In genomic region chr1:108610073-108610472, GRCh38 we compare ENCODE assay signal across 18 cellular contexts. TPM values are rescaled to one million over a fixed set of nuclear protein-coding genes. Genes with fewer than 3 reads are reported as not detected.
A peak's percentile ranks its signal among the peaks of the same experiment; 100 is the strongest.
DNase-seq lines count a peak whose midpoint lies in the region; ATAC-seq and TF ChIP-seq lines count a peak whose summit lies in the region.
"Had no signal": no experiment of that assay in that cellular context is flagged by ENCODE, and none has a peak within 500 bp of the region (broad histone marks: within the 10 kb centered on the region; RNA-seq: fewer than 3 reads in every experiment).

No MANE protein-coding gene starts in this region.

- WGBS in lower leg skin, 2 donors, result 34 to 39% methylated on average over 2 of the region's 2 CpGs

- POLR2A ChIA-PET in activated naive CD8-positive, alpha-beta T cell treated with anti-CD3 and anti-CD28 coated beads, Interleukin-2, amount 10 ng/mL, durations not matched to agents 7 days and 5 days (lab: Charles Lee), result no interaction called here

- H3K27me3 Mint-ChIP-seq in activated naive CD8-positive, alpha-beta T cell treated with anti-CD3 and anti-CD28 coated beads, Interleukin-2, amount 10 ng/mL, durations not matched to agents 7 days and 5 days, result no peaks in the 10 kb centered on the region
- H3K27me3 Mint-ChIP-seq in activated naive CD8-positive, alpha-beta T cell treated with anti-CD3 and anti-CD28 coated beads, Interleukin-2, amount 50 U/mL, for 24 hours, result no peaks in the 10 kb centered on the region
- no peaks in the 10 kb centered on the region for H3K27me3 Mint-ChIP-seq in type B pancreatic cell
- H3K27me3 Mint-ChIP-seq: activated B cell treated with CpG ODN at 0.5 μM for 24 hours had no signal

- H3K36me3 Mint-ChIP-seq in activated naive CD8-positive, alpha-beta T cell treated with anti-CD3 and anti-CD28 coated beads, Interleukin-2, amount 10 ng/mL, durations not matched to agents 7 days and 5 days, result peaks cover 16% of the 10 kb centered on the region
- peaks cover 1% of the 10 kb centered on the region for H3K36me3 Mint-ChIP-seq in activated naive CD8-positive, alpha-beta T cell treated with anti-CD3 and anti-CD28 coated beads, Interleukin-2, amount 50 U/mL, for 24 hours (ENCODE audit: low read depth)
- H3K36me3 Mint-ChIP-seq in type B pancreatic cell, result peaks cover 3% of the 10 kb centered on the region

- no peaks in the 10 kb centered on the region for H3K27me3 ChIP-seq in cardiac muscle cell
- H3K27me3 ChIP-seq: brain microvascular endothelial cell had no signal

- peaks cover 16% of the 10 kb centered on the region for H3K4me1 ChIP-seq in cardiac muscle cell (ENCODE audit: low read depth)

- H3K27ac ChIP-seq in cardiac muscle cell, result peak overlapping the region; percentile 65
- H3K27ac ChIP-seq: A549, brain microvascular endothelial cell, epithelial cell of prostate had no signal

- no peaks in the 10 kb centered on the region for H3K9me3 ChIP-seq in cardiac muscle cell (ENCODE audit: low read depth)
- H3K9me3 ChIP-seq: A549 had no signal

- no peak for ATAC-seq in activated naive CD8-positive, alpha-beta T cell treated with anti-CD3 and anti-CD28 coated beads, Interleukin-2, amount 10 ng/mL, durations not matched to agents 7 days and 5 days (ENCODE audit: low read depth)
- no peak for ATAC-seq in activated naive CD8-positive, alpha-beta T cell treated with anti-CD3 and anti-CD28 coated beads, Interleukin-2, amount 50 U/mL, for 24 hours
- no peak for ATAC-seq in GM21576 (IDR thresholded peaks at IDR 0.05; ENCODE audit: unreplicated experiment)
- ATAC-seq: A549, GM12878, natural killer cell had no signal

- H3K4me3 ChIP-seq in cardiac muscle cell, result no peak overlapping the region
- H3K4me3 ChIP-seq in lower leg skin (ENCODE audit: low read depth, poor library complexity, severe bottlenecking), result no peak overlapping the region
- H3K4me3 ChIP-seq: A549, GM12878, skin epidermis had no signal

- no peak for TF ChIP-seq POLR2A in lower leg skin (IDR thresholded peaks at IDR 0.05)

- H3K4me1 Mint-ChIP-seq in activated naive CD8-positive, alpha-beta T cell treated with anti-CD3 and anti-CD28 coated beads, Interleukin-2, amount 10 ng/mL, durations not matched to agents 7 days and 5 days, result peaks cover 5% of the 10 kb centered on the region
- peaks cover 4% of the 10 kb centered on the region for H3K4me1 Mint-ChIP-seq in activated naive CD8-positive, alpha-beta T cell treated with anti-CD3 and anti-CD28 coated beads, Interleukin-2, amount 50 U/mL, for 24 hours
- peaks cover 14% of the 10 kb centered on the region for H3K4me1 Mint-ChIP-seq in type B pancreatic cell (ENCODE audit: unreplicated experiment)
- H3K4me1 Mint-ChIP-seq: activated B cell treated with CpG ODN at 0.5 μM for 24 hours had no signal

- peak overlapping the region; percentile 3 for H3K27ac Mint-ChIP-seq in activated naive CD8-positive, alpha-beta T cell treated with anti-CD3 and anti-CD28 coated beads, Interleukin-2, amount 10 ng/mL, durations not matched to agents 7 days and 5 days
- no peak overlapping the region for H3K27ac Mint-ChIP-seq in activated naive CD8-positive, alpha-beta T cell treated with anti-CD3 and anti-CD28 coated beads, Interleukin-2, amount 50 U/mL, for 24 hours
- H3K27ac Mint-ChIP-seq in type B pancreatic cell, result peak overlapping the region; percentile 10
- H3K27ac Mint-ChIP-seq: activated B cell treated with CpG ODN at 0.5 μM for 24 hours, natural killer cell had no signal

- H3K4me3 Mint-ChIP-seq in activated naive CD8-positive, alpha-beta T cell treated with anti-CD3 and anti-CD28 coated beads, Interleukin-2, amount 10 ng/mL, durations not matched to agents 7 days and 5 days, result no peak overlapping the region
- H3K4me3 Mint-ChIP-seq in activated naive CD8-positive, alpha-beta T cell treated with anti-CD3 and anti-CD28 coated beads, Interleukin-2, amount 50 U/mL, for 24 hours, result no peak overlapping the region
- no peak overlapping the region for H3K4me3 Mint-ChIP-seq in type B pancreatic cell
- H3K4me3 Mint-ChIP-seq: activated B cell treated with CpG ODN at 0.5 μM for 24 hours, natural killer cell had no signal

- no peaks in the 10 kb centered on the region for H3K36me3 ChIP-seq in cardiac muscle cell
- H3K36me3 ChIP-seq: brain microvascular endothelial cell had no signal

- no peak for TF ChIP-seq CTCF in cardiac muscle cell (IDR thresholded peaks at IDR 0.05; ENCODE audit: low read depth, low read length)
- no peak for TF ChIP-seq CTCF in type B pancreatic cell (conservative IDR thresholded peaks at IDR 0.05)
- no peak for TF ChIP-seq CTCF in lower leg skin (IDR thresholded peaks at IDR 0.05)

- no peaks in the 10 kb centered on the region for H3K9me3 Mint-ChIP-seq in activated naive CD8-positive, alpha-beta T cell treated with anti-CD3 and anti-CD28 coated beads, Interleukin-2, amount 10 ng/mL, durations not matched to agents 7 days and 5 days
- no peaks in the 10 kb centered on the region for H3K9me3 Mint-ChIP-seq in activated naive CD8-positive, alpha-beta T cell treated with anti-CD3 and anti-CD28 coated beads, Interleukin-2, amount 50 U/mL, for 24 hours
- H3K9me3 Mint-ChIP-seq in type B pancreatic cell, result no peaks in the 10 kb centered on the region
- H3K9me3 Mint-ChIP-seq: activated B cell treated with CpG ODN at 0.5 μM for 24 hours, natural killer cell had no signal

- no peak for DNase-seq in activated naive CD8-positive, alpha-beta T cell treated with anti-CD3 and anti-CD28 coated beads, Interleukin-2, amount 10 ng/mL, durations not matched to agents 7 days and 5 days
- DNase-seq in activated naive CD8-positive, alpha-beta T cell treated with anti-CD3 and anti-CD28 coated beads, Interleukin-2, amount 50 U/mL, for 24 hours, result no peak
- DNase-seq in NCI-H69 (lab: John Stamatoyannopoulos, UW) (peak; percentile 32), cardiac muscle cell (ENCODE audit: low read depth in 1 of 2, low spot score in 1 of 2) (peak; percentile 32 to 51), type B pancreatic cell (ENCODE audit: extremely low spot score, unreplicated experiment) (no peak), DMS114 treated with DMSO at 0.1 percent for 48 hours (lab: John Stamatoyannopoulos, UW; ENCODE audit: unreplicated experiment) (no peak), lower leg skin (ENCODE audit: low spot score in 2 of 2) (no peak)
- DNase-seq: activated B cell treated with CpG ODN at 0.5 μM for 24 hours; activated T-cell treated with anti-CD3 and anti-CD28 coated beads, Interleukin-2, amount 50 U/mL, for 1 hour; brain microvascular endothelial cell; natural killer cell; NCI-H1930; trophoblast cell had no signal

- intact Hi-C loops in lower leg skin (cut with DNase I; ENCODE audit: low total_unique reads), result no loop called here

RNA-seq across cellular contexts. Expression of gene EEIG2, which starts 50.2 kb away (rescaled TPM):
- total RNA-seq in activated naive CD8-positive, alpha-beta T cell treated with anti-CD3 and anti-CD28 coated beads, Interleukin-2, amount 10 ng/mL, durations not matched to agents 7 days and 5 days, result 10 to 100 TPM; 16.5 TPM
- 9.7 and 12.2 TPM in 2 replicates for total RNA-seq in cardiac muscle cell
- polyA plus RNA-seq in cardiac muscle cell, result 5.4 and 11.3 TPM in 2 replicates
- total RNA-seq in type B pancreatic cell (ENCODE audit: low replicate concordance), result 8.9 and 11.2 TPM in 2 replicates
- 1 to 10 TPM; 4.8 to 7.3 (median 5.5) TPM for total RNA-seq in lower leg skin

RNA-seq across cellular contexts. Expression of gene HENMT1, which starts 50.8 kb away (rescaled TPM):
- 10 to 100 TPM; 32.3 to 33.0 TPM for total RNA-seq in activated naive CD8-positive, alpha-beta T cell treated with anti-CD3 and anti-CD28 coated beads, Interleukin-2, amount 10 ng/mL, durations not matched to agents 7 days and 5 days
- total RNA-seq in cardiac muscle cell (0.56 and 1.1 TPM in 2 replicates), type B pancreatic cell (ENCODE audit: low replicate concordance) (6.9 and 11.5 TPM in 2 replicates), lower leg skin (1 to 10 TPM; 2.0 to 3.9 (median 2.2) TPM)
- polyA plus RNA-seq in cardiac muscle cell, result 1.9 and 3.9 TPM in 2 replicates

Comparison
In these comparisons a context has a peak if more than half of its experiments do, and no peak if none do; other contexts are left out.
1. DNase-seq: peak in NCI-H69 (single experiment) and cardiac muscle cell (2 of 2); none in activated naive CD8-positive, alpha-beta T cell treated with anti-CD3 and anti-CD28 coated beads, Interleukin-2, amount 10 ng/mL, durations not matched to agents 7 days and 5 days (single experiment), activated naive CD8-positive, alpha-beta T cell treated with anti-CD3 and anti-CD28 coated beads, Interleukin-2, amount 50 U/mL, for 24 hours (single experiment), type B pancreatic cell (single experiment), DMS114 treated with DMSO at 0.1 percent for 48 hours (single experiment) and lower leg skin (0 of 2).